1 cellular context compared by ENCODE assay signal in the genomic region with DNA sequence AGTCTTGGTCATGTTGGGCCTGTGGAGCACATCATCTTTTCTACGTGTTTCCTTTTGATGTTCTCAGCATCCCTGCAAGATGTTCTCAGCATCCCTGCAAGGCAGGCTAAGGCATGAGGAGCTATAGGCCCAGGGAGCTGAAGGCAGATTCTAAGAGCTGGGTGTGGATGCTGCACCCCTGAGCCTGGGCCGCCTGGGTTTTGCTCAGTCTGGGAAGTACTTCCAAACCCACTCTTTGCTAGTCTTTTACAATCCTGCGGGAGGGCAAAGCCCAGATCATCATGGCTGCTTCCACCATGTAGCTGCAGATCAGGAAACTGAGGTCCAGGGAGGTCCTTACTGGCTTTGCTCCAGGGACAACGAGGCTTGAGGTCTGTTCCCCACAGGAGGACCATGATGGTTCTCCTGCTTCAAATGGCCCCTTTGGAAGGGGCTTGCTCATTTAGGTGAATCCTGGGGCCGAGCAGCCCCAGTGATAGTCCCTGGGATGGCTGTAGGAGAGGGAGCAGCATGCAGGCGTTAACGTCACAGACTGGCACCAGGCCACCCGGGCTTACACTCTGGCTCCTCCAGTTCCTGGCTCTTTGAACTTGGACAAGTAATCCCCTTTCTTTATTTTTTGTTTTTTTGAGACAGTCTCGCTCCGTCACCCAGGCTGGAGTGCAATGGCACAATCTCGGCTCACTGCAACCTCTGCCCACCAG.
TF ChIP-seq lines count a peak whose summit lies in the region.

No MANE protein-coding gene starts in this region.

TF ChIP-seq in IMR-90, 13 proteins besides CTCF, POLR2A, EP300 and RAD21:
- TF ChIP-seq SMC3 (IDR thresholded peaks at IDR 0.05; ENCODE audit: low read depth, low read length) (no peak), NFE2L2 (IDR thresholded peaks at IDR 0.05; ENCODE audit: low read depth, low read length) (no peak), RCOR1 (IDR thresholded peaks at IDR 0.05; ENCODE audit: insufficient replicate concordance, low read length) (no peak), BHLHE40 (IDR thresholded peaks at IDR 0.05; ENCODE audit: low read depth, low read length) (no peak), FOS (IDR thresholded peaks at IDR 0.05; ENCODE audit: low read depth, low read length) (no peak), MAZ (IDR thresholded peaks at IDR 0.05; ENCODE audit: borderline replicate concordance, low read depth, low read length) (no peak), CEBPB (IDR thresholded peaks at IDR 0.05; ENCODE audit: low read depth, low read length) (no peak), MAFK (IDR thresholded peaks at IDR 0.05; ENCODE audit: low read depth, low read length) (no peak), CHD1 (IDR thresholded peaks at IDR 0.05; ENCODE audit: low read depth, low read length) (no peak), MXI1 (IDR thresholded peaks at IDR 0.05; ENCODE audit: borderline replicate concordance, low read depth, low read length) (no peak), RFX5 (IDR thresholded peaks at IDR 0.05; ENCODE audit: low read depth, low read length) (no peak)
- TF ChIP-seq, protein P1, sequence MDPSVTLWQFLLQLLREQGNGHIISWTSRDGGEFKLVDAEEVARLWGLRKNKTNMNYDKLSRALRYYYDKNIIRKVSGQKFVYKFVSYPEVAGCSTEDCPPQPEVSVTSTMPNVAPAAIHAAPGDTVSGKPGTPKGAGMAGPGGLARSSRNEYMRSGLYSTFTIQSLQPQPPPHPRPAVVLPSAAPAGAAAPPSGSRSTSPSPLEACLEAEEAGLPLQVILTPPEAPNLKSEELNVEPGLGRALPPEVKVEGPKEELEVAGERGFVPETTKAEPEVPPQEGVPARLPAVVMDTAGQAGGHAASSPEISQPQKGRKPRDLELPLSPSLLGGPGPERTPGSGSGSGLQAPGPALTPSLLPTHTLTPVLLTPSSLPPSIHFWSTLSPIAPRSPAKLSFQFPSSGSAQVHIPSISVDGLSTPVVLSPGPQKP (IDR thresholded peaks at IDR 0.05; ENCODE audit: borderline replicate concordance, low read depth, low read length) = no peak
- TF ChIP-seq, protein P2, sequence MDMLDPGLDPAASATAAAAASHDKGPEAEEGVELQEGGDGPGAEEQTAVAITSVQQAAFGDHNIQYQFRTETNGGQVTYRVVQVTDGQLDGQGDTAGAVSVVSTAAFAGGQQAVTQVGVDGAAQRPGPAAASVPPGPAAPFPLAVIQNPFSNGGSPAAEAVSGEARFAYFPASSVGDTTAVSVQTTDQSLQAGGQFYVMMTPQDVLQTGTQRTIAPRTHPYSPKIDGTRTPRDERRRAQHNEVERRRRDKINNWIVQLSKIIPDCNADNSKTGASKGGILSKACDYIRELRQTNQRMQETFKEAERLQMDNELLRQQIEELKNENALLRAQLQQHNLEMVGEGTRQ (IDR thresholded peaks at IDR 0.05; ENCODE audit: low read depth, low read length) = no peak
